ENCODE assay signal across 9 cellular contexts in the genomic region with DNA sequence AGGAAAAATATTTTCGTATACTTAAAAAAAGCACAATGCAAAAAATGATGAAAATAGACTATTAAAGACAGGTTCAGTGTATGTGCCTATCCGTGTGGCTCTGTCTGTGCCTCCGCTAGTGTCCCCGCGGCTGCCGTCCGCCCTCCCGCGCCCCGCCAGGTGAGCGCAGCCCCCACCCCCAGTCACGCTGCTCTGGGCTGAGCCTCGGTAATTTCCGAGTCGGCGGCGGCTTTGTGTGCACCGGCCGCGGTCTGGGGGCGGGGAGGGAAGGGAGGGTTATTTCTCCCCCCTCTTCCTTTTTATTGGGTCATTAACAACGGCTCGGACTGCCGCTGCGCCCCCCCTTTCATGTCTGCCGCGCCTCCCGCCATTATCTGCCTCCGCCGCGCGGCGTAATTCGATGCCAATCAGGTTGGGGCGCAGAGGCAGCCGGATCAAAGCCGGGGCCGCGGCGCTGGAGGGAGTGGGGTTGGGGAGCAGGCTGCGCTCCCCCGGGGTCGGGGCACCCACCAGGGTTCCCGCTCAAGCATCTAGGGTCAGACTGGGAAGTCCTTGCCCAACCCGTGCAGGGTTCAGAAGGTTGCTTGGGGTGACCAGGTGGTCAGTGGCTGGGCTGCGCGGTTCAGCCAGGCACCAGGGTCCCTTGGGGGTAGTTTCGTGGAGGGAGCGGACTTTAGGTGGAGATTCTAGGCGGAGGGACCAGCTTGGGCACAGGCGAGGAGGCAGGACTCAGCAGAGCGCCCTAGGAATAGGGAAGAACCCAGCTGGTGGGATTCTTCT. TPM values are rescaled to one million over a fixed set of nuclear protein-coding genes. Genes with fewer than 3 reads are reported as not detected.
DNase-seq lines count a peak whose midpoint lies in the region; ATAC-seq, FAIRE-seq and TF ChIP-seq lines count a peak whose summit lies in the region.
"Had no signal": no experiment of that assay in that cellular context is flagged by ENCODE, and none has a peak within 500 bp of the region (broad histone marks: within the 10 kb centered on the region; RNA-seq: fewer than 3 reads in every experiment).

No MANE protein-coding gene starts in this region.

- H3K4me1 ChIP-seq in H1 (replicated peaks in 1 of 4; ENCODE audit: control insufficient read depth in 3 of 4, insufficient read depth in 4 of 4, low read length in 3 of 4): peaks cover 4 to 12% (median 9%) of the 10 kb centered on the region in 4 experiments
- H3K4me1 ChIP-seq in uterus: peaks cover 0 to 5% of the 10 kb centered on the region in 2 donors

- no peak overlapping the region for H3K14ac ChIP-seq in H1 (ENCODE audit: insufficient read length)

- TF ChIP-seq RAD21 in H1 (IDR thresholded peaks at IDR 0.05 in 1 of 2, conservative IDR thresholded peaks at IDR 0.05 in 1 of 2; ENCODE audit: low read depth in 2 of 2, low read length in 2 of 2): no peak

- TF ChIP-seq CTCF in H1 (IDR thresholded peaks at IDR 0.05; ENCODE audit: control extremely low read depth in 1 of 3, insufficient read depth in 1 of 3, low read depth in 1 of 3, low read length in 3 of 3): no peak
- no peak for TF ChIP-seq CTCF in uterus (IDR thresholded peaks at IDR 0.05)

- H3K27ac ChIP-seq in H1 (ENCODE audit: low read depth, low read length): no peak overlapping the region
- H3K27ac ChIP-seq in uterus: no peak overlapping the region

- H2BK120ac ChIP-seq in H1 (replicated peaks; ENCODE audit: low read depth, low read length): no peak overlapping the region

- no peak overlapping the region for H4K5ac ChIP-seq in H1 (ENCODE audit: insufficient read length, low read depth, low read length)

- TF ChIP-seq POLR2A in H1 (IDR thresholded peaks at IDR 0.05; ENCODE audit: control extremely low read depth in 1 of 2, low read depth in 2 of 2, low read length in 2 of 2) (no peak), uterus (IDR thresholded peaks at IDR 0.05) (no peak)

- H3K23ac ChIP-seq in H1 (ENCODE audit: insufficient read length): no peak overlapping the region

- H3K56ac ChIP-seq in H1 (replicated peaks; ENCODE audit: insufficient read length, low read depth, low read length): no peak overlapping the region

- WGBS in H1 (ENCODE audit: extremely low coverage in 1 of 2, insufficient coverage in 1 of 2, insufficient read length in 1 of 2, insufficient replicate concordance in 2 of 2, low coverage in 1 of 2, low lambda C conversion rate in 2 of 2, missing lambda C conversion rate in 1 of 2), 2 experiments: 6% methylated on average over 51 of the region's 52 CpGs; no CpG with 5 or more reads in 1 of the 2 experiments

- DNase-seq in NCI-H510A treated with DMSO at 0.1 percent for 48 hours (lab: John Stamatoyannopoulos, UW) (peak; percentile 18), NCI-H510A (lab: John Stamatoyannopoulos, UW) (no peak), NCI-H2227 (lab: John Stamatoyannopoulos, UW; ENCODE audit: unreplicated experiment) (peak; percentile 74), H1 (ENCODE audit: low read depth in 1 of 2, low spot score in 2 of 2) (peak in 1 of 2 experiments; percentile 82), retina (peak; percentile 74), HPDE6-E6E7 (ENCODE audit: extremely low spot score) (no peak), uterus (no peak)
- DNase-seq: SW 1271 had no signal

- no peaks in the 10 kb centered on the region for H3K79me1 ChIP-seq in H1 (ENCODE audit: low read depth, low read length)

- peak overlapping the region; percentile 73 to 99 for H3K4me2 ChIP-seq in H1 (ENCODE audit: insufficient read depth in 1 of 2, low read depth in 2 of 2, low read length in 2 of 2)

- H2BK20ac ChIP-seq in H1 (ENCODE audit: low read length): peak overlapping the region; percentile 32; the same call in 1 of the 2 replicates

- H3K4me3 ChIP-seq in H1 (ENCODE audit: extremely low read depth in 1 of 4, insufficient read depth in 2 of 4, low read depth in 3 of 4, low read length in 4 of 4): peak overlapping the region; percentile 29 to 59 (median 39)
- H3K4me3 ChIP-seq in uterus: no peak overlapping the region

- no peak overlapping the region; a peak in 1 of 7 replicates for H3K9ac ChIP-seq in H1 (replicated peaks in 1 of 4; ENCODE audit: extremely low read depth in 1 of 4, low read depth in 3 of 4, low read length in 3 of 4)

- H3K23me2 ChIP-seq in H1 (ENCODE audit: low read depth, low read length): peaks cover 13% of the 10 kb centered on the region

- intact Hi-C loops in uterus (cut with DNase I; ENCODE audit: low total_unique reads): no loop called here

- H3K4ac ChIP-seq in H1 (replicated peaks; ENCODE audit: insufficient read length, low read depth, low read length): no peak overlapping the region

- peak overlapping the region; percentile 55 for H3K18ac ChIP-seq in H1 (ENCODE audit: extremely low read depth, low read length)

- FAIRE-seq in H1 (lab: Jason Lieb, UNC): no peak

- no peak overlapping the region for H2AK5ac ChIP-seq in H1 (ENCODE audit: low read depth, low read length)

- H2BK12ac ChIP-seq in H1 (ENCODE audit: low read depth, low read length): peak overlapping the region; percentile 99; the same call in 1 of the 2 replicates

- H4K91ac ChIP-seq in H1 (replicated peaks; ENCODE audit: insufficient read length, low read length): no peak overlapping the region

- POLR2A ChIA-PET in H1 (lab: Charles Lee; ENCODE audit: partially characterized antibody): interaction anchor here (0.7 to 1.4 kb wide), 2 partner anchors 8 to 37 kb away, joined by 3 to 4 read pairs; no protein-coding TSS in a partner anchor

- no peak for TF ChIP-seq EP300 in H1 (IDR thresholded peaks at IDR 0.05; ENCODE audit: borderline replicate concordance in 1 of 2, low read depth in 2 of 2, low read length in 2 of 2)

- 0 out of 2 replicates have a peak overlapping the region, but pooled peaks have one; percentile 77 for H2BK5ac ChIP-seq in H1 (ENCODE audit: low read depth, low read length)

- peak overlapping the region; percentile 81; the same call in 1 of the 2 replicates for H4K8ac ChIP-seq in H1 (ENCODE audit: extremely low read depth, insufficient read depth, low read length)

- H3K79me2 ChIP-seq in H1 (ENCODE audit: control insufficient read depth in 1 of 2, insufficient read depth in 2 of 2, low read length in 2 of 2): no peaks in the 10 kb centered on the region

- H2BK15ac ChIP-seq in H1 (ENCODE audit: low read length): no peak overlapping the region

- H2AFZ ChIP-seq in H1 (ENCODE audit: low read length): no peak overlapping the region

- H3K9me3 ChIP-seq in H1 (ENCODE audit: insufficient read depth in 2 of 2, low read depth in 1 of 2, low read length in 1 of 2) (no peaks in the 10 kb centered on the region), uterus (no peaks in the 10 kb centered on the region)

- H3K27me3 ChIP-seq in H1 (replicated peaks in 1 of 4; ENCODE audit: control insufficient read depth in 3 of 4, extremely low read depth in 1 of 4, insufficient read depth in 3 of 4, low read length in 3 of 4): peaks cover 17 to 69% (median 60%) of the 10 kb centered on the region in 4 experiments
- H3K27me3 ChIP-seq in uterus: peaks cover 6 to 25% of the 10 kb centered on the region in 2 donors

- peaks cover 2 to 4% of the 10 kb centered on the region in 2 experiments for H4K20me1 ChIP-seq in H1 (replicated peaks in 1 of 2; ENCODE audit: control insufficient read depth in 1 of 2, insufficient read depth in 2 of 2, low read length in 2 of 2)

- ATAC-seq in HG03520 (IDR thresholded peaks at IDR 0.05; ENCODE audit: unreplicated experiment): no peak

- CTCF ChIA-PET in H1 (lab: Charles Lee; ENCODE audit: partially characterized antibody): interaction anchor here (0.7 to 5.1 kb wide), 8 partner anchors 9 to 122 kb away, joined by 3 to 58 read pairs (median 4); no protein-coding TSS in a partner anchor

- H3K36me3 ChIP-seq in H1 (ENCODE audit: control insufficient read depth in 2 of 4, insufficient read depth in 4 of 4, low read length in 3 of 4) (no peaks in the 10 kb centered on the region), uterus (no peaks in the 10 kb centered on the region)

TF ChIP-seq in H1, 55 proteins besides CTCF, POLR2A, EP300 and RAD21 (continues in another document):
- no peak; the same call in 1 of the 2 replicates for TF ChIP-seq TBP (IDR thresholded peaks at IDR 0.05; ENCODE audit: low read depth, low read length)
- no peak for TF ChIP-seq RBBP5 (IDR thresholded peaks at IDR 0.05; ENCODE audit: borderline replicate concordance, low read depth, low read length)
- no peak for TF ChIP-seq HDAC6 (IDR thresholded peaks at IDR 0.05; ENCODE audit: low read depth, low read length)
- peak; percentile 57 for TF ChIP-seq KDM4A (IDR thresholded peaks at IDR 0.05; ENCODE audit: low read depth, low read length, severe bottlenecking)
- no peak for TF ChIP-seq ZNF274 (IDR thresholded peaks at IDR 0.05; ENCODE audit: borderline replicate concordance, extremely low read depth, low read length)
- no peak for TF ChIP-seq SP2 (IDR thresholded peaks at IDR 0.05; ENCODE audit: low read length)
- no peak for TF ChIP-seq CREB1 (IDR thresholded peaks at IDR 0.05)
- no peak for TF ChIP-seq BRCA1 (IDR thresholded peaks at IDR 0.05; ENCODE audit: low read depth, low read length)
- no peak for TF ChIP-seq BCL11A (IDR thresholded peaks at IDR 0.05; ENCODE audit: low read depth in 2 of 2, low read length in 2 of 2)
- TF ChIP-seq RXRA (IDR thresholded peaks at IDR 0.05; ENCODE audit: insufficient read depth, low read depth, low read length): no peak
- TF ChIP-seq POU5F1 (IDR thresholded peaks at IDR 0.05; ENCODE audit: low read depth, low read length): no peak
- TF ChIP-seq, protein P1, sequence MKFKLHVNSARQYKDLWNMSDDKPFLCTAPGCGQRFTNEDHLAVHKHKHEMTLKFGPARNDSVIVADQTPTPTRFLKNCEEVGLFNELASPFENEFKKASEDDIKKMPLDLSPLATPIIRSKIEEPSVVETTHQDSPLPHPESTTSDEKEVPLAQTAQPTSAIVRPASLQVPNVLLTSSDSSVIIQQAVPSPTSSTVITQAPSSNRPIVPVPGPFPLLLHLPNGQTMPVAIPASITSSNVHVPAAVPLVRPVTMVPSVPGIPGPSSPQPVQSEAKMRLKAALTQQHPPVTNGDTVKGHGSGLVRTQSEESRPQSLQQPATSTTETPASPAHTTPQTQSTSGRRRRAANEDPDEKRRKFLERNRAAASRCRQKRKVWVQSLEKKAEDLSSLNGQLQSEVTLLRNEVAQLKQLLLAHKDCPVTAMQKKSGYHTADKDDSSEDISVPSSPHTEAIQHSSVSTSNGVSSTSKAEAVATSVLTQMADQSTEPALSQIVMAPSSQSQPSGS (IDR thresholded peaks at IDR 0.05; ENCODE audit: low read length): no peak

RNA-seq across cellular contexts. Expression of a gene that starts 39.5 kb away (rescaled TPM):
- 0.06 and 0.13 TPM in 2 replicates for total RNA-seq in H1 (2021; fragmentation: NEBNext Ultra II Directional; extraction: Animal tissue kit (Norgen Biotek cat#: 25700))
- 0.14 and 0.25 TPM in 2 replicates for polyA plus RNA-seq in H1 (2011; rRNA removed)
- polyA plus RNA-seq in H1 (2011; cell fraction: cytosol; rRNA removed): 0.23 TPM
- polyA plus RNA-seq in H1 (2011; cell fraction: nucleus; rRNA removed): 0.48 TPM
- polyA plus RNA-seq in H1 (2012, experiment 1 of 2): 0.09 to 0.24 TPM (median 0.15 TPM) in 4 replicates
- 0.14 TPM for polyA plus RNA-seq in H1 (2012, experiment 2 of 2)
- polyA plus RNA-seq in H1 (2013, experiment 1 of 2): 0.06 TPM
- 0.09 TPM for polyA plus RNA-seq in H1 (2013, experiment 2 of 2)
- 0.17 TPM in 1 of 2 replicates, not detected in the other for polyA minus RNA-seq in H1 (2011; rRNA and poly(A)+ RNA removed)
- polyA minus RNA-seq in H1 (2011; cell fraction: cytosol; rRNA and poly(A)+ RNA removed): not detected
- 0.20 TPM for polyA minus RNA-seq in H1 (2011; cell fraction: nucleus; rRNA and poly(A)+ RNA removed)
- total RNA-seq in uterus: under 1 TPM in 2 of 4 donors, not detected in 2; 0.30 to 0.76 TPM

Comparison
In these comparisons a context has a peak if more than half of its experiments do, and no peak if none do; other contexts are left out.
1. DNase-seq: peak in NCI-H510A treated with DMSO at 0.1 percent for 48 hours (single experiment), NCI-H2227 (single experiment) and retina (single experiment); none in NCI-H510A (single experiment), HPDE6-E6E7 (single experiment) and uterus (0 of 2).
2. H3K4me3 ChIP-seq: peak in H1 (4 of 4); none in uterus (0 of 2).